ENCODE assay signal across 8 cellular contexts in the genomic region with DNA sequence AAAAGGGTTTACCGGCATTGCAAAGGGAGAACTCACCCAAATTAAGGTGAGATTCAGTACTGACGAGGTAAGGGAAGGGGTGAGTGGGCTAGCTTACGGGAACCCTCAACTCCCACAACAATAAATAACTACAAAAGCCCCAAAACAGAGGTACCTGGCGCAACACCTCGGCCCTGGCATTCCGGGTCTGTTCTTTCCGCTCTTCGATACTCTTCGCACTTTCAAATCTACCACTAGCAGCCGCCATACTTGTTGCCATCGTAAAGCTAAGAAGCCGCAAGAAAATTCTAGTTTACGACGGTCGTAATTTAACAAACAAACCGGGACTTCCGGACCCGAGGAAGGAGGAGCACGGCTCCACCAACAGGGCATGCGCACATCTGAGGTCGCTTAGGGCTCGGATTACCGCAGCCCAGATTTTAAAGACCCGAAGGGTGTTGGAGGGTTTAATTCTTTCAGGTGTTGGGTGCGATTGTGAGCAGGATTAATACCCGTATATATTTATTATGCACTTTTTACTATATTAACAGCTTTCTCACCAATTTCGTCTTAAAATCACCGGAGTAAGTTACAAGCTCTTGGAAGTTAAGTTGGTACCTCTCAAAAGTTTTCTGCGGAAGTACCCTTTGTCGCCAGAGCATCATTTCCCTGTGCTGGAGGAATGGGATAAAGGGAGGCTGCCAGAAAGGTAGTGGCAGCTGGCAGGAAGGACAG. TPM values are rescaled to one million over a fixed set of nuclear protein-coding genes. Genes with fewer than 3 reads are reported as not detected.
DNase-seq lines count a peak whose midpoint lies in the region; ATAC-seq and TF ChIP-seq lines count a peak whose summit lies in the region.

A gene (minus strand): TSS at position 268 of the 714 bp plus-strand sequence. CDS start 9 bp downstream, at position 259.

- TF ChIP-seq POLR2A in esophagus muscularis mucosa (IDR thresholded peaks at IDR 0.05; ENCODE audit: low read depth): no peak

- H3K4me3 ChIP-seq in Panc1 (ENCODE audit: low read depth in 2 of 2, low read length in 2 of 2): peak within 1 kb of the TSS; percentile 72 to 100
- H3K4me3 ChIP-seq in esophagus muscularis mucosa: peak within 1 kb of the TSS; percentile 68 to 80 (median 76)
- peak within 1 kb of the TSS; percentile 86 to 97 for H3K4me3 ChIP-seq in muscle layer of duodenum (ENCODE audit: low read depth in 1 of 2, low read length in 2 of 2)

- POLR2A ChIA-PET in Panc1 (lab: Charles Lee): interaction anchor here (0.6 kb wide), 2 partner anchors 16 to 560 kb away, joined by 3 read pairs; no protein-coding TSS in a partner anchor

- H3K27me3 Mint-ChIP-seq in activated T-cell treated with anti-CD3 and anti-CD28 coated beads, Interleukin-2, amount 50 U/mL, for 4 hours (ENCODE audit: low read depth): peaks cover 4% of the 10 kb centered on the region

- H3K27ac ChIP-seq in Panc1 (ENCODE audit: low read length) (peak within 1 kb of the TSS; percentile 90), esophagus muscularis mucosa (replicated peaks in 1 of 4) (peak within 1 kb of the TSS; percentile 72 to 84 (median 76)), muscle layer of duodenum (ENCODE audit: low read length) (peak within 1 kb of the TSS; percentile 61)

- CTCF ChIA-PET in Panc1 (lab: Charles Lee): no interaction called here

- no peaks in the 10 kb centered on the region for H3K9me3 Mint-ChIP-seq in activated T-cell treated with anti-CD3 and anti-CD28 coated beads, Interleukin-2, amount 50 U/mL, for 4 hours

- intact Hi-C loops in Panc1 (cut with micrococcal nuclease; ENCODE audit: unreplicated experiment): no loop called here
- intact Hi-C loops in esophagus muscularis mucosa (cut with DNase I): no loop called here

- ATAC-seq in GM21723 (IDR thresholded peaks at IDR 0.05; ENCODE audit: unreplicated experiment) (peak; percentile 98), Panc1 (peak; percentile 100)
- ATAC-seq in activated T-cell treated with anti-CD3 and anti-CD28 coated beads, Interleukin-2, amount 50 U/mL, for 4 hours: peak; percentile 94 to 96

- peaks cover 7% of the 10 kb centered on the region; the same call in 1 of the 2 replicates for H3K36me3 ChIP-seq in Panc1 (ENCODE audit: control insufficient read depth, insufficient read depth, low read length)
- peaks cover 15 to 22% (median 19%) of the 10 kb centered on the region in 4 donors for H3K36me3 ChIP-seq in esophagus muscularis mucosa
- H3K36me3 ChIP-seq in muscle layer of duodenum (ENCODE audit: control insufficient read depth in 1 of 2, insufficient read depth in 2 of 2, low read length in 2 of 2): peaks cover 11 to 13% of the 10 kb centered on the region in 2 donors

- H3K4me1 Mint-ChIP-seq in activated T-cell treated with anti-CD3 and anti-CD28 coated beads, Interleukin-2, amount 50 U/mL, for 4 hours (ENCODE audit: low read depth): peaks cover 26% of the 10 kb centered on the region

- no peak for TF ChIP-seq CTCF in Panc1 (IDR thresholded peaks at IDR 0.05)
- TF ChIP-seq CTCF in esophagus muscularis mucosa (IDR thresholded peaks at IDR 0.05): peak in 2 of 3 experiments; percentile 4 to 11

- DNase-seq in DMS53 (lab: John Stamatoyannopoulos, UW) (peak; percentile 98), KG1 (lab: John Stamatoyannopoulos, UW) (peak; percentile 97), Panc1 (ENCODE audit: low read depth, low spot score) (peak; percentile 93), esophagus muscularis mucosa (ENCODE audit: extremely low spot score) (peak; percentile 93)
- DNase-seq in activated T-cell treated with anti-CD3 and anti-CD28 coated beads, Interleukin-2, amount 50 U/mL, for 4 hours: peak; percentile 79
- DNase-seq in stimulated activated CD8-positive, alpha-beta memory T cell treated with anti-CD3 and anti-CD28 coated beads, Interleukin-7, amount 100 ng/mL, for 4 hours (ENCODE audit: low read depth in 2 of 2): peak; percentile 83 to 87

- TF ChIP-seq EP300 in esophagus muscularis mucosa (IDR thresholded peaks at IDR 0.05): no peak

- H3K4me3 Mint-ChIP-seq in activated T-cell treated with anti-CD3 and anti-CD28 coated beads, Interleukin-2, amount 50 U/mL, for 4 hours: peak within 1 kb of the TSS; percentile 84

- peaks cover 14% of the 10 kb centered on the region; the same call in 1 of the 2 replicates for H3K4me1 ChIP-seq in Panc1 (ENCODE audit: control insufficient read depth, insufficient read depth, low read length)
- H3K4me1 ChIP-seq in esophagus muscularis mucosa: peaks cover 10 to 25% (median 20%) of the 10 kb centered on the region in 4 donors
- peaks cover 0 to 17% of the 10 kb centered on the region in 2 donors for H3K4me1 ChIP-seq in muscle layer of duodenum (ENCODE audit: control insufficient read depth in 1 of 2, insufficient read depth in 2 of 2, low read length in 2 of 2)

- H3K36me3 Mint-ChIP-seq in activated T-cell treated with anti-CD3 and anti-CD28 coated beads, Interleukin-2, amount 50 U/mL, for 4 hours (ENCODE audit: insufficient read depth): peaks cover 9% of the 10 kb centered on the region

- in situ Hi-C loops in Panc1 (cut with HindIII; ENCODE audit: low pct_unique_long_range_greater_than_20kb, low sequenced_read_pairs): no loop called here

- WGBS in esophagus muscularis mucosa: 1% methylated on average over 29 of the region's 30 CpGs

- no TSS peak for BruUV-seq in Panc1 (replicated peaks; lab: Mats Ljungman, UMichigan)

- no peaks in the 10 kb centered on the region for H3K9me3 ChIP-seq in Panc1 (ENCODE audit: control insufficient read depth, insufficient read depth, low read depth, low read length)
- H3K9me3 ChIP-seq in esophagus muscularis mucosa: no peaks in the 10 kb centered on the region
- H3K9me3 ChIP-seq in muscle layer of duodenum (ENCODE audit: control insufficient read depth in 1 of 2, low read length in 2 of 2): no peaks in the 10 kb centered on the region

- H3K27me3 ChIP-seq in Panc1 (ENCODE audit: control insufficient read depth, insufficient read depth, low read length) (no peaks in the 10 kb centered on the region), esophagus muscularis mucosa (no peaks in the 10 kb centered on the region), muscle layer of duodenum (ENCODE audit: low read depth, low read length) (no peaks in the 10 kb centered on the region)

RNA-seq across cellular contexts. Expression of the gene that starts here (rescaled TPM):
- total RNA-seq in Panc1 (2021; ENCODE audit: unreplicated experiment): 11.1 TPM
- polyA plus RNA-seq in Panc1 (2012; ENCODE audit: insufficient read length): 4.1 TPM
- total RNA-seq in activated T-cell treated with anti-CD3 and anti-CD28 coated beads, Interleukin-2, amount 50 U/mL, for 4 hours: 10 to 100 TPM; 11.4 to 13.3 (median 11.5) TPM
- 10 to 100 TPM; 14.4 to 34.5 (median 17.1) TPM for total RNA-seq in esophagus muscularis mucosa

Comparison
In these comparisons a context has a peak if more than half of its experiments do, and no peak if none do; other contexts are left out.
1. Peak in every context shown above with its lines: DNase-seq, ATAC-seq, H3K4me3 ChIP-seq and H3K27ac ChIP-seq.